Comparison of ENCODE assay signal across 9 cellular contexts in the genomic region with DNA sequence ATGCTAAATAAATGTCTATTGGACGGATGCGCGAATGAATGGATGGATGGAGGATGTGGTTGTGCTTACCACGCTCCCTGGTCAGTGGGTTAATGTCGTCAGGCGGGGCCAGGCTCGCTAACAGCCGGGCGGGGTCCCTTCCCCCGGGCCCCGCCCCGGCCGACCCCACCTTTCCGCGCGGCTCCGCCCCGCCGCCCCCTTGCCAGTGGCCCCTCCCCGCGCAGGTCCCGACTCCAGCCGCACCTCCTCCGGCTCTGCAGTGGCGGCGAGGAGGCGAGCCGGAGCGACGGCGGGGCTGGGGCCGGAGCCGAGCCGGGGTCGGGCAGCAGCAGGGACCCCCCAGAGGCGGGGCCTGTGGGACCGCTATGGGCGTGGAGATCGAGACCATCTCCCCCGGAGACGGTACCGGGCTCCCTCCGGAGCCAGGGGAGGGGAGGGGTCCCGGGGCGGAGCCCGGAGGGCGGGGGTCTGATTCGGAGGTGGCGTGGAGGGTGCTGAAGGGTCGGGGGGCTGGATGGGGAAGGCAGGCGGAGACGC. TPM values are rescaled to one million over a fixed set of nuclear protein-coding genes. Genes with fewer than 3 reads are reported as not detected.
A peak's percentile ranks its signal among the peaks of the same experiment; 100 is the strongest.
DNase-seq lines count a peak whose midpoint lies in the region; ATAC-seq and TF ChIP-seq lines count a peak whose summit lies in the region.
"Had no signal": no experiment of that assay in that cellular context is flagged by ENCODE, and none has a peak within 500 bp of the region (broad histone marks: within the 10 kb centered on the region; RNA-seq: fewer than 3 reads in every experiment).

A gene (plus strand): TSS at position 257 of the 537 bp plus-strand sequence. CDS start 109 bp downstream, at position 366.

- no peak for TF ChIP-seq CTCF in GM10248 (IDR thresholded peaks at IDR 0.05; ENCODE audit: control extremely low read depth, extremely low read depth, low read depth, missing control alignments)
- TF ChIP-seq CTCF in lung (IDR thresholded peaks at IDR 0.05; ENCODE audit: control extremely low read depth, extremely low read depth), result no peak

- POLR2A ChIA-PET in GM10248 (lab: Yijun Ruan, JAX), result no interaction called here

- no peaks in the 10 kb centered on the region for H3K9me3 ChIP-seq in ectodermal cell (ENCODE audit: control insufficient read depth, low read length)
- no peaks in the 10 kb centered on the region for H3K9me3 ChIP-seq in lung (ENCODE audit: control insufficient read depth in 2 of 2, insufficient read depth in 1 of 2, low read length in 1 of 2)

- H3K27me3 Mint-ChIP-seq in activated CD4-positive, alpha-beta T cell treated with anti-CD3 and anti-CD28 coated beads, Interleukin-2, amount 10 ng/mL, durations not matched to agents 24 days and 14 days, result peaks cover 17% of the 10 kb centered on the region

- H3K36me3 ChIP-seq in ectodermal cell (ENCODE audit: control insufficient read depth, insufficient read depth, low read length) (no peaks in the 10 kb centered on the region), lung (ENCODE audit: control insufficient read depth in 2 of 2, insufficient read depth in 2 of 2, low read length in 2 of 2) (no peaks in the 10 kb centered on the region)

- H3K27ac Mint-ChIP-seq in activated CD4-positive, alpha-beta T cell treated with anti-CD3 and anti-CD28 coated beads, Interleukin-2, amount 10 ng/mL, durations not matched to agents 24 days and 14 days, result peak within 1 kb of the TSS; percentile 21
- H3K27ac Mint-ChIP-seq: activated naive CD8-positive, alpha-beta T cell had no signal

- H3K4me1 ChIP-seq in ectodermal cell (ENCODE audit: control insufficient read depth, insufficient read depth, low read length), result no peaks in the 10 kb centered on the region
- H3K4me1 ChIP-seq in lung (ENCODE audit: control insufficient read depth in 2 of 2, insufficient read depth in 2 of 2, low read length in 2 of 2), result peaks cover 2 to 11% of the 10 kb centered on the region in 2 donors

- intact Hi-C loops in activated CD4-positive, alpha-beta T cell treated with anti-CD3 and anti-CD28 coated beads, Interleukin-2, amount 10 ng/mL, durations not matched to agents 24 days and 14 days (cut with micrococcal nuclease), result no loop called here

- H3K4me1 Mint-ChIP-seq in activated CD4-positive, alpha-beta T cell treated with anti-CD3 and anti-CD28 coated beads, Interleukin-2, amount 10 ng/mL, durations not matched to agents 24 days and 14 days, result peaks cover 18% of the 10 kb centered on the region

- peaks cover 3% of the 10 kb centered on the region for H3K36me3 Mint-ChIP-seq in activated CD4-positive, alpha-beta T cell treated with anti-CD3 and anti-CD28 coated beads, Interleukin-2, amount 10 ng/mL, durations not matched to agents 24 days and 14 days (ENCODE audit: low read depth)
- H3K36me3 Mint-ChIP-seq: activated naive CD8-positive, alpha-beta T cell had no signal

- peak within 1 kb of the TSS; percentile 78 for H3K4me3 ChIP-seq in ectodermal cell (ENCODE audit: insufficient read depth, low read depth, low read length)
- H3K4me3 ChIP-seq in lung, result peak within 1 kb of the TSS; percentile 73

- H3K27me3 ChIP-seq in ectodermal cell (ENCODE audit: control insufficient read depth, insufficient read depth, low read length, poor library complexity, severe bottlenecking), result no peaks in the 10 kb centered on the region
- H3K27me3 ChIP-seq in lung (ENCODE audit: control insufficient read depth, insufficient read depth), result no peaks in the 10 kb centered on the region

- CTCF ChIA-PET in GM10248 (lab: Yijun Ruan, JAX), result interaction anchor here (0.9 to 4.9 kb wide), 5 partner anchors 11 to 23 kb away, joined by 3 to 25 read pairs (median 4); no protein-coding TSS in a partner anchor

- WGBS in ectodermal cell, 2 experiments, result 0% methylated on average over 52 of the region's 52 CpGs
- 1% methylated on average over 41 to 52 of the region's 52 CpGs for WGBS in lung, 2 donors

- peak within 1 kb of the TSS; percentile 16 for H3K27ac ChIP-seq in ectodermal cell (ENCODE audit: insufficient read depth, low read depth, low read length, poor library complexity, severe bottlenecking)
- H3K27ac ChIP-seq in lung (ENCODE audit: low read depth in 1 of 2, low read length in 1 of 2), result peak within 1 kb of the TSS in 1 of 2 donors; percentile 54

- H3K9me3 Mint-ChIP-seq in activated CD4-positive, alpha-beta T cell treated with anti-CD3 and anti-CD28 coated beads, Interleukin-2, amount 10 ng/mL, durations not matched to agents 24 days and 14 days, result no peaks in the 10 kb centered on the region

- ATAC-seq in lung (ENCODE audit: insufficient read depth, low FRiP score), result peak; percentile 50

- H3K4me3 Mint-ChIP-seq in activated CD4-positive, alpha-beta T cell treated with anti-CD3 and anti-CD28 coated beads, Interleukin-2, amount 10 ng/mL, durations not matched to agents 24 days and 14 days, result no peak within 1 kb of the TSS
- H3K4me3 Mint-ChIP-seq: activated naive CD8-positive, alpha-beta T cell had no signal

- DNase-seq in GM10248 (ENCODE audit: extremely low spot score), result peak; percentile 76
- peak; percentile 79 for DNase-seq in NCI-H146 treated with DMSO at 0.1 percent for 48 hours (lab: John Stamatoyannopoulos, UW; ENCODE audit: unreplicated experiment)
- DNase-seq in activated CD4-positive, alpha-beta T cell treated with anti-CD3 and anti-CD28 coated beads, Interleukin-2, amount 10 ng/mL, durations not matched to agents 24 days and 14 days, result peak; percentile 86
- peak; percentile 66 for DNase-seq in lung (ENCODE audit: low spot score)
- DNase-seq in stimulated activated CD8-positive, alpha-beta memory T cell treated with anti-CD3 and anti-CD28 coated beads, Interleukin-12 subunit alpha, Interleukin-12 subunit beta, amount 100 ng/mL, for 1 hour (ENCODE audit: low read depth), result peak; percentile 30
- no peak for DNase-seq in GDM1 (lab: John Stamatoyannopoulos, UW)
- DNase-seq in OCI-M2 (lab: John Stamatoyannopoulos, UW; ENCODE audit: unreplicated experiment), result no peak

RNA-seq across cellular contexts. Expression of the gene that starts here (rescaled TPM):
- 0.43 and 0.51 TPM in 2 replicates for total RNA-seq in activated CD4-positive, alpha-beta T cell treated with anti-CD3 and anti-CD28 coated beads, Interleukin-2, amount 10 ng/mL, durations not matched to agents 24 days and 14 days
- polyA plus RNA-seq in ectodermal cell (2013, experiment 1 of 4), result 39.1 TPM
- 44.8 TPM for polyA plus RNA-seq in ectodermal cell (2013, experiment 2 of 4)
- polyA plus RNA-seq in ectodermal cell (2013, experiment 3 of 4), result 54.1 TPM
- 58.3 TPM for polyA plus RNA-seq in ectodermal cell (2013, experiment 4 of 4)
- 10 to 100 TPM; 10.5 to 13.6 TPM for total RNA-seq in lung
- polyA plus RNA-seq in lung, result 10 to 100 TPM; 13.0 to 19.0 TPM

Comparison
In these comparisons a context has a peak if more than half of its experiments do, and no peak if none do; other contexts are left out.
1. Peak in DNase-seq in activated CD4-positive, alpha-beta T cell treated with anti-CD3 and anti-CD28 coated beads, Interleukin-2, amount 10 ng/mL, durations not matched to agents 24 days and 14 days; RNA of the gene not detected or under 1 TPM.
2. DNase-seq: peak in GM10248 (single experiment), NCI-H146 treated with DMSO at 0.1 percent for 48 hours (single experiment), lung (single experiment) and stimulated activated CD8-positive, alpha-beta memory T cell treated with anti-CD3 and anti-CD28 coated beads, Interleukin-12 subunit alpha, Interleukin-12 subunit beta, amount 100 ng/mL, for 1 hour (single experiment); none in GDM1 (single experiment) and OCI-M2 (single experiment).